ENCODE assay signal across 8 cellular contexts in genomic region chr1:205813755-205814058, GRCh38. TPM values are rescaled to one million over a fixed set of nuclear protein-coding genes. Genes with fewer than 3 reads are reported as not detected.
DNase-seq lines count a peak whose midpoint lies in the region; ATAC-seq lines count a peak whose summit lies in the region.

No MANE protein-coding gene starts in this region.

- H3K27me3 Mint-ChIP-seq in activated naive CD4-positive, alpha-beta T cell treated with anti-CD3 and anti-CD28 coated beads, Interleukin-2, amount 50 U/mL, for 24 hours = no peaks in the 10 kb centered on the region
- H3K27me3 Mint-ChIP-seq in immature natural killer cell (ENCODE audit: low read depth in 3 of 3) = peaks cover 1 to 6% (median 5%) of the 10 kb centered on the region in 3 donors

- no peaks in the 10 kb centered on the region for H3K27me3 ChIP-seq in stomach smooth muscle (ENCODE audit: control insufficient read depth in 1 of 2, insufficient read depth in 2 of 2, low read length in 2 of 2)

- H3K27ac Mint-ChIP-seq in activated naive CD4-positive, alpha-beta T cell treated with anti-CD3 and anti-CD28 coated beads, Interleukin-2, amount 50 U/mL, for 24 hours = peak overlapping the region; percentile 70
- H3K27ac Mint-ChIP-seq in immature natural killer cell = peak overlapping the region; percentile 73 to 94 (median 86)

- H3K4me3 ChIP-seq in stomach smooth muscle (ENCODE audit: low read length in 2 of 2) = peak overlapping the region; percentile 56 to 90

- no peaks in the 10 kb centered on the region for H3K9me3 ChIP-seq in stomach smooth muscle (ENCODE audit: control insufficient read depth in 2 of 2, low read length in 2 of 2)

- H3K9me3 Mint-ChIP-seq in activated naive CD4-positive, alpha-beta T cell treated with anti-CD3 and anti-CD28 coated beads, Interleukin-2, amount 50 U/mL, for 24 hours = no peaks in the 10 kb centered on the region
- H3K9me3 Mint-ChIP-seq in immature natural killer cell = no peaks in the 10 kb centered on the region

- peak overlapping the region; percentile 69 to 80 for H3K9ac ChIP-seq in stomach smooth muscle (ENCODE audit: low read length in 2 of 2)

- H3K27ac ChIP-seq in stomach smooth muscle (ENCODE audit: low read length) = peak overlapping the region; percentile 77

- peaks cover 2% of the 10 kb centered on the region for H3K36me3 Mint-ChIP-seq in activated naive CD4-positive, alpha-beta T cell treated with anti-CD3 and anti-CD28 coated beads, Interleukin-2, amount 50 U/mL, for 24 hours
- H3K36me3 Mint-ChIP-seq in immature natural killer cell = peaks cover 0 to 10% (median 7%) of the 10 kb centered on the region in 3 donors

- peaks cover 39% of the 10 kb centered on the region for H3K4me1 ChIP-seq in stomach smooth muscle (ENCODE audit: control insufficient read depth, insufficient read depth, low read length)

- H3K4me1 Mint-ChIP-seq in activated naive CD4-positive, alpha-beta T cell treated with anti-CD3 and anti-CD28 coated beads, Interleukin-2, amount 50 U/mL, for 24 hours = peaks cover 53% of the 10 kb centered on the region
- H3K4me1 Mint-ChIP-seq in immature natural killer cell = peaks cover 38 to 47% of the 10 kb centered on the region in 2 donors

- peak overlapping the region; percentile 93 for H3K4me3 Mint-ChIP-seq in activated naive CD4-positive, alpha-beta T cell treated with anti-CD3 and anti-CD28 coated beads, Interleukin-2, amount 50 U/mL, for 24 hours
- H3K4me3 Mint-ChIP-seq in immature natural killer cell = peak overlapping the region; percentile 92 to 95 (median 94)

- DNase-seq in activated T-cell treated with anti-CD3 and anti-CD28 coated beads for 48 hours (ENCODE audit: low read depth) (peak; percentile 21), activated T-cell treated with anti-CD3 and anti-CD28 coated beads for 4 hours (no peak), immature natural killer cell (peak in 1 of 3 donors; percentile 38), middle frontal gyrus (ENCODE audit: extremely low spot score, low spot score) (no peak)

- peaks cover 0 to 4% of the 10 kb centered on the region in 2 donors for H3K36me3 ChIP-seq in stomach smooth muscle (ENCODE audit: control insufficient read depth in 2 of 2, insufficient read depth in 2 of 2, low read length in 2 of 2)

- ATAC-seq in HG02763 (IDR thresholded peaks at IDR 0.05; ENCODE audit: unreplicated experiment) (no peak), GM21717 (IDR thresholded peaks at IDR 0.05; ENCODE audit: unreplicated experiment) (no peak)

RNA-seq across cellular contexts. Expression of gene SLC41A1, which starts 0.7 kb away (rescaled TPM):
- polyA plus RNA-seq in immature natural killer cell = 10 to 100 TPM in 1 of 3 donors, 1 to 10 TPM in 2; 5.2 to 14.9 (median 6.4) TPM

RNA-seq across cellular contexts. Expression of gene PM20D1, which starts 36.2 kb away (rescaled TPM):
- 1 to 10 TPM; 1.9 to 3.1 (median 2.6) TPM for polyA plus RNA-seq in immature natural killer cell

RNA-seq across cellular contexts. Expression of gene RAB29, which starts 38.4 kb away (rescaled TPM):
- 100 to 1,000 TPM; 156 to 206 (median 197) TPM for polyA plus RNA-seq in immature natural killer cell
